ENCODE assay signal across 18 cellular contexts in genomic region chr6:85672050-85672449, GRCh38. TPM values are rescaled to one million over a fixed set of nuclear protein-coding genes. Genes with fewer than 3 reads are reported as not detected.
DNase-seq lines count a peak whose midpoint lies in the region; FAIRE-seq and TF ChIP-seq lines count a peak whose summit lies in the region.
"Had no signal": no experiment of that assay in that cellular context is flagged by ENCODE, and none has a peak within 500 bp of the region (broad histone marks: within the 10 kb centered on the region; RNA-seq: fewer than 3 reads in every experiment).

No MANE protein-coding gene starts in this region.

- TF ChIP-seq CTCF in CD14-positive monocyte (IDR thresholded peaks at IDR 0.05), result no peak
- TF ChIP-seq CTCF in DOHH2 (IDR thresholded peaks at IDR 0.05; ENCODE audit: low read depth, low read length, poor library complexity, severe bottlenecking), result no peak
- TF ChIP-seq CTCF in endothelial cell of umbilical vein (IDR thresholded peaks at IDR 0.05; ENCODE audit: extremely low read depth in 1 of 2, insufficient read depth in 1 of 2, low read depth in 1 of 2, low read length in 2 of 2), result no peak

- H3K9me3 Mint-ChIP-seq in CD14-positive monocyte, result peaks cover 0 to 6% (median 4%) of the 10 kb centered on the region in 7 donors
- H3K9me3 Mint-ChIP-seq: IgD-negative memory B cell had no signal

- no peak for TF ChIP-seq POLR2A in endothelial cell of umbilical vein (IDR thresholded peaks at IDR 0.05; ENCODE audit: low read depth, low read length)

- H3K9ac ChIP-seq in endothelial cell of umbilical vein (replicated peaks; ENCODE audit: extremely low read depth, insufficient read depth, low read length), result no peak overlapping the region
- H3K9ac ChIP-seq: GM23248 had no signal

- BruUV-seq in endothelial cell of umbilical vein (replicated peaks; lab: Mats Ljungman, UMichigan), result no TSS peak

- peaks cover 46% of the 10 kb centered on the region for H3K79me2 ChIP-seq in DOHH2 (ENCODE audit: control insufficient read depth, low read length)
- peaks cover 35% of the 10 kb centered on the region for H3K79me2 ChIP-seq in endothelial cell of umbilical vein (ENCODE audit: control insufficient read depth, insufficient read depth, low read length)

- POLR2A ChIA-PET in endothelial cell of umbilical vein (lab: Charles Lee), result interaction anchor here (1.1 to 2.4 kb wide), 2 partner anchors 27 to 29 kb away, joined by 3 to 18 read pairs; partner anchors contain the start of gene SYNCRIP

- H3K9me1 ChIP-seq in endothelial cell of umbilical vein (replicated peaks; ENCODE audit: control insufficient read depth, extremely low read depth, insufficient read depth, low read length), result no peaks in the 10 kb centered on the region

- no peaks in the 10 kb centered on the region for H3K27me3 ChIP-seq in DOHH2 (ENCODE audit: control insufficient read depth, low read length)
- H3K27me3 ChIP-seq in endothelial cell of umbilical vein (ENCODE audit: control insufficient read depth in 2 of 2, insufficient read depth in 2 of 2, low read length in 2 of 2), result no peaks in the 10 kb centered on the region
- H3K27me3 ChIP-seq: BE2C, right atrium auricular region, SJSA1, testis had no signal

- peaks cover 49% of the 10 kb centered on the region for H3K4me1 Mint-ChIP-seq in CD14-positive monocyte

- H4K20me1 ChIP-seq in DOHH2 (ENCODE audit: control insufficient read depth, insufficient read depth, low read depth, low read length) (peaks cover 17% of the 10 kb centered on the region; the same call in 1 of the 2 replicates), endothelial cell of umbilical vein (replicated peaks; ENCODE audit: control insufficient read depth, extremely low read depth, insufficient read depth, low read length) (peaks cover 9% of the 10 kb centered on the region)

- H2AFZ ChIP-seq in endothelial cell of umbilical vein (ENCODE audit: low read depth, low read length), result no peak overlapping the region
- H2AFZ ChIP-seq: GM23248 had no signal

- FAIRE-seq in endothelial cell of umbilical vein (lab: Jason Lieb, UNC), result no peak

- peaks cover 8 to 30% of the 10 kb centered on the region in 2 donors for H3K36me3 Mint-ChIP-seq in CD14-positive monocyte

- H3K27ac Mint-ChIP-seq in CD14-positive monocyte, result peak overlapping the region in 4 of 7 donors; percentile 26 to 55 (median 32)

- H3K27ac ChIP-seq in DOHH2 (ENCODE audit: low read depth, low read length) (peak overlapping the region; percentile 86; the same call in 1 of the 2 replicates), endothelial cell of umbilical vein (ENCODE audit: insufficient read depth, low read depth, low read length) (no peak overlapping the region)
- H3K27ac ChIP-seq: epithelial cell of prostate, GM23248, right atrium auricular region, SJSA1, testis had no signal

- peaks cover 0 to 3% (median 1%) of the 10 kb centered on the region in 3 donors for H3K27me3 Mint-ChIP-seq in CD14-positive monocyte (ENCODE audit: low read depth in 3 of 3)
- H3K27me3 Mint-ChIP-seq: IgD-negative memory B cell had no signal

- no peak for DNase-seq in CD14-positive monocyte (ENCODE audit: low spot score)
- DNase-seq in NAMALWA (ENCODE audit: low spot score), result peak; percentile 47
- no peak for DNase-seq in endothelial cell of umbilical vein (ENCODE audit: low read depth, low spot score)
- no peak for DNase-seq in NCI-H2107 (lab: John Stamatoyannopoulos, UW)
- DNase-seq in NCI-H146 treated with DMSO at 0.1 percent for 48 hours (lab: John Stamatoyannopoulos, UW; ENCODE audit: unreplicated experiment), result no peak
- DNase-seq in HPDE6-E6E7 (ENCODE audit: extremely low spot score), result no peak
- DNase-seq: amygdala, BE2C, DMS79 treated with DMSO at 0.1 percent for 48 hours, GM23248, NCI-H1436 treated with DMSO at 0.1 percent for 48 hours, NCI-H446, testis had no signal

- H3K4me1 ChIP-seq in DOHH2 (ENCODE audit: control insufficient read depth, low read length) (peaks cover 82% of the 10 kb centered on the region), endothelial cell of umbilical vein (ENCODE audit: control insufficient read depth, extremely low read depth, insufficient read depth, low read length) (peaks cover 30% of the 10 kb centered on the region)

- H3K9me3 ChIP-seq in DOHH2 (ENCODE audit: control insufficient read depth, insufficient read depth, low read length) (no peaks in the 10 kb centered on the region), endothelial cell of umbilical vein (replicated peaks; ENCODE audit: control insufficient read depth, insufficient read depth, low read length) (no peaks in the 10 kb centered on the region)
- H3K9me3 ChIP-seq: BE2C, right atrium auricular region, SJSA1, testis had no signal

- H3K36me3 ChIP-seq in DOHH2 (ENCODE audit: control insufficient read depth, low read length) (peaks cover 39% of the 10 kb centered on the region), endothelial cell of umbilical vein (ENCODE audit: control insufficient read depth in 2 of 2, extremely low read depth in 1 of 2, insufficient read depth in 2 of 2, low read length in 2 of 2) (peaks cover 7 to 15% of the 10 kb centered on the region in 2 experiments)
- H3K36me3 ChIP-seq: right atrium auricular region had no signal

- intact Hi-C loops in CD14-positive monocyte (cut with micrococcal nuclease) (loop anchor here in 1 of 2 donors (10.0 kb wide), 1 partner anchor 47 kb away; no protein-coding TSS in a partner anchor), endothelial cell of umbilical vein (cut with micrococcal nuclease) (loop anchor here (10.0 kb wide), 3 partner anchors 47 to 907 kb away; partner anchors contain the start of gene TBX18)

- no peak overlapping the region for H3K4me2 ChIP-seq in DOHH2 (ENCODE audit: low read length)
- H3K4me2 ChIP-seq in endothelial cell of umbilical vein (ENCODE audit: insufficient read depth, low read length), result no peak overlapping the region

- dilution Hi-C loops in endothelial cell of umbilical vein (cut with MboI; ENCODE audit: extremely low pct_ligation_motif_present, low sequenced_read_pairs), result no loop called here

- peaks cover 71% of the 10 kb centered on the region for H3F3A ChIP-seq in DOHH2 (ENCODE audit: control insufficient read depth, insufficient read depth)

- no peak overlapping the region for H3K4me3 Mint-ChIP-seq in CD14-positive monocyte
- H3K4me3 Mint-ChIP-seq: IgD-negative memory B cell had no signal

- CTCF ChIA-PET in endothelial cell of umbilical vein (lab: Charles Lee), result no interaction called here

- H3K4me3 ChIP-seq in DOHH2 (ENCODE audit: low read length) (no peak overlapping the region), endothelial cell of umbilical vein (replicated peaks in 1 of 3; ENCODE audit: insufficient read depth in 1 of 3, low read depth in 1 of 3, low read length in 3 of 3) (no peak overlapping the region)
- H3K4me3 ChIP-seq: GM23248, right atrium auricular region, SJSA1, testis had no signal

- no peaks in the 10 kb centered on the region for H3K9me2 ChIP-seq in DOHH2 (replicated peaks; ENCODE audit: control insufficient read depth, low read length)

TF ChIP-seq in endothelial cell of umbilical vein, 7 proteins besides CTCF, POLR2A, EP300 and RAD21:
- TF ChIP-seq POLR2AphosphoS5 (IDR thresholded peaks at IDR 0.05; ENCODE audit: insufficient read depth, low read depth, low read length), result peak; percentile 13
- TF ChIP-seq FOS (IDR thresholded peaks at IDR 0.05; ENCODE audit: borderline replicate concordance, insufficient read depth, low read length), result no peak

RNA-seq across cellular contexts. Expression of gene SYNCRIP, which starts 29.4 kb away (rescaled TPM):
- polyA plus RNA-seq in CD14-positive monocyte (10 to 100 TPM; 36.6 to 41.4 TPM), endothelial cell of umbilical vein (6.8 and 16.3 TPM in 2 replicates)
- 150 and 155 TPM in 2 replicates for total RNA-seq in endothelial cell of umbilical vein
- 23.8 and 31.4 TPM in 2 replicates for polyA plus RNA-seq in endothelial cell of umbilical vein (2011; cell fraction: cytosol; rRNA removed)
- polyA plus RNA-seq in endothelial cell of umbilical vein (2011; cell fraction: nucleus; rRNA removed), result 26.4 and 36.2 TPM in 2 replicates
- 103 and 191 TPM in 2 replicates for polyA plus RNA-seq in endothelial cell of umbilical vein (2012)
- 21.4 and 21.9 TPM in 2 replicates for polyA minus RNA-seq in endothelial cell of umbilical vein
- polyA minus RNA-seq in endothelial cell of umbilical vein (2011; cell fraction: cytosol; rRNA and poly(A)+ RNA removed), result 22.9 TPM
- polyA minus RNA-seq in endothelial cell of umbilical vein (2011; cell fraction: nucleus; rRNA and poly(A)+ RNA removed), result 44.2 and 46.1 TPM in 2 replicates
